Comparison of ENCODE assay signal across 24 cellular contexts in the genomic region with DNA sequence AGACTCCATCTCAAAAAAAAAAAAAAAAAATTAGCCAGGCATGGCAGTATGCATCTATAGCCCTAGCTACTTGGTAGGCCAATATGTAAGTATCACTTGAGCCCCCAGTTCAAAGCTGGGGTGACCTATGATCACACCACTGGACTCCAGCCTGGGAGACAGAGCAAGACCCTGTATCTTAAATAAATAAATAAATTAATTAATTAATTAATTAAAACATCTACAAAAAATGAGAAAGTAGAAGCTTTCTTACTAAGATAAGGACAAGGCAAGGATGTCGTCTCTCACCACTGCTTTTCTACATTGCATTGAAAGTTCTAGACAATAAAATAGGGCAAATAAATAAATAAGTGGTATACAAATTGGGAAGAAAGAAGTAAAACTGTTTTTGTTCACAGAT.
"Had no signal": no experiment of that assay in that cellular context is flagged by ENCODE, and none has a peak within 500 bp of the region (broad histone marks: within the 10 kb centered on the region; RNA-seq: fewer than 3 reads in every experiment).

No MANE protein-coding gene starts in this region.

- H3K4me1 ChIP-seq: esophagus squamous epithelium, gastrocnemius medialis, heart right ventricle, lower lobe of right lung had no signal

- H3K9me3 ChIP-seq: esophagus squamous epithelium, gastrocnemius medialis, mucosa of descending colon had no signal

- H3K4me3 ChIP-seq: esophagus squamous epithelium, gastrocnemius medialis, heart right ventricle, left lung, lower lobe of right lung, mucosa of descending colon had no signal

- H3K4me3 Mint-ChIP-seq: dendritic cell treated with granulocyte-macrophage colony-stimulating factor and Interleukin-4, amounts not matched to agents 40 ng/mL and 50 ng/mL, for 4 days; effector memory CD8-positive, alpha-beta T cell; endodermal cell; mesothelial cell of epicardium; naive B cell; naive thymus-derived CD8-positive, alpha-beta T cell had no signal

- H3K36me3 ChIP-seq: esophagus squamous epithelium, gastrocnemius medialis, heart right ventricle, left lung, lower lobe of right lung had no signal

- DNase-seq: cortex of kidney; effector CD8-positive, alpha-beta T cell; effector memory CD8-positive, alpha-beta T cell; endodermal cell; erythroblast; esophagus squamous epithelium; foreskin fibroblast; foreskin melanocyte; gastrocnemius medialis; glutamatergic neuron; head of caudate nucleus; heart right ventricle; hippocampal formation; left cardiac atrium; left lung; left ventricle myocardium superior; lower lobe of right lung; mesenchymal stem cell; mucosa of descending colon; naive B cell; naive thymus-derived CD8-positive, alpha-beta T cell had no signal

- H3K27ac Mint-ChIP-seq: dendritic cell treated with granulocyte-macrophage colony-stimulating factor and Interleukin-4, amounts not matched to agents 40 ng/mL and 50 ng/mL, for 4 days; effector memory CD8-positive, alpha-beta T cell; endodermal cell; mesothelial cell of epicardium; naive B cell; naive thymus-derived CD8-positive, alpha-beta T cell had no signal

- H3K9me3 Mint-ChIP-seq: effector memory CD8-positive, alpha-beta T cell had no signal

- H3K27ac ChIP-seq: epithelial cell of prostate, esophagus squamous epithelium, gastrocnemius medialis, heart right ventricle, left lung, lower lobe of right lung had no signal

- H3K36me3 Mint-ChIP-seq: mesothelial cell of epicardium had no signal

- H3K27me3 Mint-ChIP-seq: dendritic cell treated with granulocyte-macrophage colony-stimulating factor and Interleukin-4, amounts not matched to agents 40 ng/mL and 50 ng/mL, for 4 days; effector memory CD8-positive, alpha-beta T cell; naive B cell; naive thymus-derived CD8-positive, alpha-beta T cell had no signal

- H3K4me1 Mint-ChIP-seq: endodermal cell, mesothelial cell of epicardium had no signal
